ENCODE assay signal across 10 cellular contexts in the genomic region with DNA sequence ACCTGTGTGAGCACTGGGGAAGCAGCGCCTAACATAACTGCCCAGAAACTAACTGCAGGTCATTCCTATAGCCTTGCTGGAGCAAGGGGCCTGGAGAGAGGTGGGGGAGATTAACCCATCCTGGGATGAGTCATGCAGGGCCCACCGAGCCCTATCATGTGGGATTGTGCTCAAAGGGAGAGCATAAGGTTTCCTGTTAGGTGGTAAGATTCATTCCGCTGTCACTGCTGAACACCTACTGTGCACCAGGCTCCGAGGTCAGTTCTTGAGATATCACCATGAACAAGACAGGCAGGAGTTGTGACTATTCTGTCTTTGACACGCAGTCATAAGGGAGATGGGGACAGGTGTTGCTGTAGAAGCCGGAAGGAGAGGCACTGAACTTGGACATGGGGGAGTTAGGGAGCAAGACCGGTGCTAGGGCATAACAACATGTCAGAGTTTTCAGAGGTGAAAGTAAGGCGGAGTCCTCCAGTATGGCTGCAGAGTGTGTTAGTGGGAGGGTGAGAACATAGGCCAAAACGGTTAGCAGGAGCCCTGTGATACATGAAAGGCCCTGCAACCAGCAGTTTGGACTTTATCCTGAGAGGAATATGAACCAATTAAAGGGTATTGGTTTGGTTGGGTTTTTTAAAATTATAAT. TPM values are rescaled to one million over a fixed set of nuclear protein-coding genes. Genes with fewer than 3 reads are reported as not detected.
DNase-seq lines count a peak whose midpoint lies in the region; ATAC-seq, FAIRE-seq and TF ChIP-seq lines count a peak whose summit lies in the region.
"Had no signal": no experiment of that assay in that cellular context is flagged by ENCODE, and none has a peak within 500 bp of the region (broad histone marks: within the 10 kb centered on the region; RNA-seq: fewer than 3 reads in every experiment).

No MANE protein-coding gene starts in this region.

- ATAC-seq in HepG2 (no peak), right lobe of liver (no peak), HG02938 (IDR thresholded peaks at IDR 0.05; ENCODE audit: unreplicated experiment) (no peak), mucosa of descending colon (no peak)
- ATAC-seq in activated CD8-positive, alpha-beta memory T cell treated with anti-CD3 and anti-CD28 coated beads, Interleukin-2, amount 10 ng/mL, durations not matched to agents 7 days and 5 days: no peak
- ATAC-seq: pancreas had no signal

- H3K27me3 ChIP-seq in HepG2 (ENCODE audit: control insufficient read depth in 1 of 2, insufficient read depth in 2 of 2, low read length in 2 of 2) (no peaks in the 10 kb centered on the region), right lobe of liver (no peaks in the 10 kb centered on the region), keratinocyte (ENCODE audit: control insufficient read depth, extremely low read depth, insufficient read depth, low read length) (no peaks in the 10 kb centered on the region)
- H3K27me3 ChIP-seq: pancreas had no signal

- DNase-seq in HepG2 (ENCODE audit: low spot score) (no peak), right lobe of liver (no peak), keratinocyte (ENCODE audit: low read depth, low spot score) (no peak), GM19238 (ENCODE audit: insufficient read length, low spot score) (no peak), nucleus accumbens (lab: John Stamatoyannopoulos, UW) (no peak), mucosa of descending colon (no peak)
- no peak for DNase-seq in activated CD8-positive, alpha-beta memory T cell treated with anti-CD3 and anti-CD28 coated beads, Interleukin-2, amount 10 ng/mL, durations not matched to agents 7 days and 5 days
- DNase-seq: pancreas, RPMI8226 had no signal

- FAIRE-seq in HepG2 (lab: Jason Lieb, UNC): no peak
- FAIRE-seq in keratinocyte (lab: Jason Lieb, UNC): no peak
- FAIRE-seq: pancreas had no signal

- TF ChIP-seq CTCF in HepG2 (CRISPR knock-in tag; IDR thresholded peaks at IDR 0.05): no peak
- no peak for TF ChIP-seq CTCF in right lobe of liver (IDR thresholded peaks at IDR 0.05)
- TF ChIP-seq CTCF in keratinocyte (optimal IDR thresholded peaks at IDR 0.05 in 1 of 3, IDR thresholded peaks at IDR 0.05 in 1 of 3, conservative IDR thresholded peaks at IDR 0.05 in 1 of 3; ENCODE audit: extremely low read depth in 1 of 3, insufficient read depth in 2 of 3, low read length in 3 of 3): no peak
- no peak for TF ChIP-seq CTCF in mucosa of descending colon (IDR thresholded peaks at IDR 0.05)

- H3K4me3 ChIP-seq in HepG2 (replicated peaks in 1 of 3; ENCODE audit: insufficient read depth in 1 of 3, low read depth in 2 of 3, low read length in 3 of 3) (peak overlapping the region in 1 of 3 experiments; percentile 19; a peak in 2 of 6 replicates), right lobe of liver (peak overlapping the region in 1 of 3 donors; percentile 85), keratinocyte (ENCODE audit: control insufficient read depth in 2 of 3, extremely low read depth in 1 of 3, insufficient read depth in 2 of 3, low read depth in 1 of 3, low read length in 3 of 3) (no peak overlapping the region), mucosa of descending colon (no peak overlapping the region)

- H3K79me2 ChIP-seq in HepG2 (ENCODE audit: insufficient read depth, low read length) (peaks cover 52% of the 10 kb centered on the region), keratinocyte (ENCODE audit: control insufficient read depth, insufficient read depth, low read length) (peaks cover 59% of the 10 kb centered on the region)

- H3K27me3 Mint-ChIP-seq in activated CD8-positive, alpha-beta memory T cell treated with anti-CD3 and anti-CD28 coated beads, Interleukin-2, amount 10 ng/mL, durations not matched to agents 7 days and 5 days: no peaks in the 10 kb centered on the region

- TF ChIP-seq POLR2A in HepG2 (IDR thresholded peaks at IDR 0.05; ENCODE audit: insufficient read depth in 1 of 2, low read depth in 2 of 2, low read length in 2 of 2): no peak
- no peak for TF ChIP-seq POLR2A in right lobe of liver (IDR thresholded peaks at IDR 0.05)

- H3K9me3 ChIP-seq in HepG2 (ENCODE audit: low read length): no peaks in the 10 kb centered on the region
- H3K9me3 ChIP-seq in right lobe of liver: no peaks in the 10 kb centered on the region
- no peaks in the 10 kb centered on the region for H3K9me3 ChIP-seq in keratinocyte (ENCODE audit: control insufficient read depth, low read depth, low read length)
- no peaks in the 10 kb centered on the region for H3K9me3 ChIP-seq in mucosa of descending colon
- H3K9me3 ChIP-seq: pancreas had no signal

- in situ Hi-C loops in HepG2 (cut with HindIII; ENCODE audit: extremely low pct_ligation_motif_present, low pct_unique_long_range_greater_than_20kb): loop anchor here (10.0 kb wide), 1 partner anchor 201 kb away; no protein-coding TSS in a partner anchor

- H2AFZ ChIP-seq in HepG2 (ENCODE audit: low read length) (no peak overlapping the region), keratinocyte (ENCODE audit: control insufficient read depth, low read length) (no peak overlapping the region)

- peak overlapping the region; percentile 62 for H3K27ac Mint-ChIP-seq in activated CD8-positive, alpha-beta memory T cell treated with anti-CD3 and anti-CD28 coated beads, Interleukin-2, amount 10 ng/mL, durations not matched to agents 7 days and 5 days

- TF ChIP-seq EP300 in HepG2 (IDR thresholded peaks at IDR 0.05; ENCODE audit: low read depth in 2 of 2, low read length in 2 of 2): no peak
- no peak for TF ChIP-seq EP300 in HepG2 (CRISPR knock-in tag; IDR thresholded peaks at IDR 0.05; ENCODE audit: borderline replicate concordance)

- H3K9ac ChIP-seq in HepG2 (ENCODE audit: insufficient read depth, low read depth, low read length): peak overlapping the region; percentile 73; the same call in 1 of the 2 replicates
- no peak overlapping the region for H3K9ac ChIP-seq in keratinocyte (ENCODE audit: control insufficient read depth, extremely low read depth, insufficient read depth, low read length)

- CTCF ChIA-PET in HepG2 (lab: Yijun Ruan, JAX; ENCODE audit: low intra/inter-chr PET ratio, low total read pairs): no interaction called here
- CTCF ChIA-PET in activated CD8-positive, alpha-beta memory T cell treated with anti-CD3 and anti-CD28 coated beads, Interleukin-2, amount 10 ng/mL, durations not matched to agents 7 days and 5 days (lab: Charles Lee): interaction anchor here (1.3 to 2.3 kb wide), 6 partner anchors 16 to 97 kb away, joined by 3 to 10 read pairs (median 8); a partner anchor contains a TSS

- H3K4me2 ChIP-seq in HepG2 (ENCODE audit: low read depth, low read length) (peak overlapping the region; percentile 84), keratinocyte (ENCODE audit: control insufficient read depth, extremely low read depth, insufficient read depth, low read depth, low read length) (peak overlapping the region; percentile 61)

- intact Hi-C loops in HepG2 (cut with micrococcal nuclease; ENCODE audit: unreplicated experiment): loop anchor here (2.0 kb wide), 1 partner anchor 21 kb away; a partner anchor contains a TSS
- intact Hi-C loops in right lobe of liver (cut with DNase I): no loop called here
- intact Hi-C loops in mucosa of descending colon (cut with DNase I, micrococcal nuclease): loop anchor here in 1 of 2 donors (10.0 kb wide), 1 partner anchor 91 kb away; no protein-coding TSS in a partner anchor

- H3K36me3 Mint-ChIP-seq in activated CD8-positive, alpha-beta memory T cell treated with anti-CD3 and anti-CD28 coated beads, Interleukin-2, amount 10 ng/mL, durations not matched to agents 7 days and 5 days: peaks cover 19% of the 10 kb centered on the region

- 75% methylated on average over 9 of the region's 9 CpGs for WGBS in HepG2 (ENCODE audit: low lambda C conversion rate)
- WGBS in right lobe of liver (ENCODE audit: insufficient coverage, low coverage, low lambda C conversion rate, missing lambda C conversion rate): 56% methylated on average over 9 of the region's 9 CpGs

- H3K4me1 ChIP-seq in HepG2 (ENCODE audit: insufficient read depth, low read length) (peaks cover 43% of the 10 kb centered on the region), right lobe of liver (peaks cover 0 to 32% (median 6%) of the 10 kb centered on the region in 4 donors), keratinocyte (ENCODE audit: control insufficient read depth, extremely low read depth, insufficient read depth, low read length) (peaks cover 21% of the 10 kb centered on the region), mucosa of descending colon (ENCODE audit: low read depth) (peaks cover 37% of the 10 kb centered on the region)

- peak overlapping the region; percentile 96 for H3K4me3 Mint-ChIP-seq in activated CD8-positive, alpha-beta memory T cell treated with anti-CD3 and anti-CD28 coated beads, Interleukin-2, amount 10 ng/mL, durations not matched to agents 7 days and 5 days

- dilution Hi-C loops in keratinocyte (cut with MboI; ENCODE audit: extremely low pct_ligation_motif_present, low sequenced_read_pairs): no loop called here

- peaks cover 4 to 16% of the 10 kb centered on the region in 2 experiments; a peak in 4 of 5 replicates for H3K36me3 ChIP-seq in HepG2 (replicated peaks in 1 of 2; ENCODE audit: control insufficient read depth in 1 of 2, insufficient read depth in 2 of 2, low read length in 2 of 2)
- H3K36me3 ChIP-seq in right lobe of liver: peaks cover 0 to 13% (median 0%) of the 10 kb centered on the region in 4 donors
- H3K36me3 ChIP-seq in keratinocyte (ENCODE audit: control insufficient read depth in 2 of 2, extremely low read depth in 1 of 2, insufficient read depth in 2 of 2, low read length in 2 of 2): peaks cover 3 to 6% of the 10 kb centered on the region in 2 experiments
- H3K36me3 ChIP-seq in mucosa of descending colon (ENCODE audit: low read depth): no peaks in the 10 kb centered on the region
- H3K36me3 ChIP-seq: pancreas had no signal

- peaks cover 63% of the 10 kb centered on the region for H3K4me1 Mint-ChIP-seq in activated CD8-positive, alpha-beta memory T cell treated with anti-CD3 and anti-CD28 coated beads, Interleukin-2, amount 10 ng/mL, durations not matched to agents 7 days and 5 days

- POLR2A ChIA-PET in HepG2 (lab: Yijun Ruan, JAX): interaction anchor here (0.6 kb wide), 1 partner anchor 17 kb away, joined by 3 read pairs; no protein-coding TSS in a partner anchor

- peaks cover 33% of the 10 kb centered on the region for H4K20me1 ChIP-seq in HepG2 (ENCODE audit: insufficient read depth, low read length)
- peaks cover 9% of the 10 kb centered on the region for H4K20me1 ChIP-seq in keratinocyte (ENCODE audit: control insufficient read depth, extremely low read depth, insufficient read depth, low read length)

- no peak overlapping the region for H3K27ac ChIP-seq in HepG2 (ENCODE audit: extremely low read length, insufficient read depth, low read length)
- peak overlapping the region in 1 of 3 donors; percentile 93 for H3K27ac ChIP-seq in right lobe of liver
- H3K27ac ChIP-seq in keratinocyte (ENCODE audit: control insufficient read depth, insufficient read depth, low read length): no peak overlapping the region

- H3K9me3 Mint-ChIP-seq in activated CD8-positive, alpha-beta memory T cell treated with anti-CD3 and anti-CD28 coated beads, Interleukin-2, amount 10 ng/mL, durations not matched to agents 7 days and 5 days (ENCODE audit: low read depth): no peaks in the 10 kb centered on the region

- TF ChIP-seq RAD21 in HepG2 (CRISPR knock-in tag; IDR thresholded peaks at IDR 0.05): no peak

- TSS peak; percentile 51 for BruUV-seq in HepG2 (replicated peaks; lab: Mats Ljungman, UMichigan)

- H3K9me1 ChIP-seq in keratinocyte (ENCODE audit: control insufficient read depth, extremely low read depth, insufficient read depth, low read length): peaks cover 4% of the 10 kb centered on the region

RNA-seq across cellular contexts. Expression of a gene that starts 2.4 kb away (rescaled TPM):
- total RNA-seq in HepG2 (2016; rRNA removed; fragmentation: Illumina TruSeq; extraction: Trizol): 32.5 and 33.7 TPM in 2 replicates
- 13.6 and 14.0 TPM in 2 replicates for total RNA-seq in HepG2 (2016; cell fraction: cytosol; rRNA removed; fragmentation: Illumina TruSeq; extraction: Trizol; ENCODE audit: low read depth)
- total RNA-seq in HepG2 (2016; cell fraction: insoluble cytoplasmic fraction; rRNA removed; fragmentation: Illumina TruSeq; extraction: Trizol): 30.5 and 33.1 TPM in 2 replicates
- total RNA-seq in HepG2 (2016; cell fraction: membrane; rRNA removed; fragmentation: Illumina TruSeq; extraction: Trizol): 28.9 and 29.7 TPM in 2 replicates
- total RNA-seq in HepG2 (2016; cell fraction: nucleus; rRNA removed; fragmentation: Illumina TruSeq; extraction: Trizol): 21.9 and 22.5 TPM in 2 replicates
- polyA plus RNA-seq in HepG2 (2011; rRNA removed): 32.3 and 35.4 TPM in 2 replicates
- polyA plus RNA-seq in HepG2 (2011; cell fraction: cytosol; rRNA removed): 27.5 and 32.3 TPM in 2 replicates
- polyA plus RNA-seq in HepG2 (2011; cell fraction: nucleus; rRNA removed): 22.7 and 25.3 TPM in 2 replicates
- 22.2 and 25.3 TPM in 2 replicates for polyA plus RNA-seq in HepG2 (2012)
- 10.3 and 12.0 TPM in 2 replicates for polyA plus RNA-seq in HepG2 (2016; cell fraction: cytosol; fragmentation: Illumina TruSeq; extraction: Trizol; ENCODE audit: low read depth)
- 32.2 and 34.1 TPM in 2 replicates for polyA plus RNA-seq in HepG2 (2016; cell fraction: insoluble cytoplasmic fraction; fragmentation: Illumina TruSeq; extraction: Trizol; ENCODE audit: low read depth)
- polyA plus RNA-seq in HepG2 (2016; cell fraction: membrane; fragmentation: Illumina TruSeq; extraction: Trizol; ENCODE audit: low read depth): 21.0 and 23.3 TPM in 2 replicates
- 38.0 and 39.9 TPM in 2 replicates for polyA plus RNA-seq in HepG2 (2016; cell fraction: nucleus; fragmentation: Illumina TruSeq; extraction: Trizol; ENCODE audit: insufficient read depth, low read depth)
- polyA minus RNA-seq in HepG2 (2011; rRNA and poly(A)+ RNA removed; ENCODE audit: low replicate concordance): 44.2 and 49.5 TPM in 2 replicates
- polyA minus RNA-seq in HepG2 (2011; cell fraction: cytosol; rRNA and poly(A)+ RNA removed): 16.9 and 17.9 TPM in 2 replicates
- 15.6 and 18.8 TPM in 2 replicates for polyA minus RNA-seq in HepG2 (2011; cell fraction: nucleus; rRNA and poly(A)+ RNA removed)
- 10 to 100 TPM; 20.9 to 36.7 (median 23.6) TPM for total RNA-seq in right lobe of liver
- total RNA-seq in activated CD8-positive, alpha-beta memory T cell treated with anti-CD3 and anti-CD28 coated beads, Interleukin-2, amount 10 ng/mL, durations not matched to agents 7 days and 5 days: 10 to 100 TPM; 36.2 to 55.9 TPM
- 35.6 to 40.2 TPM (median 36.1 TPM) in 3 replicates for polyA plus RNA-seq in keratinocyte
- 13.9 TPM for polyA plus RNA-seq in keratinocyte (2011; ENCODE audit: low read depth)
- 32.7 and 36.5 TPM in 2 replicates for polyA plus RNA-seq in keratinocyte (2011; cell fraction: cytosol; rRNA removed)
- 37.6 and 38.6 TPM in 2 replicates for polyA plus RNA-seq in keratinocyte (2011; cell fraction: nucleus; rRNA removed)
- polyA plus RNA-seq in keratinocyte (2012; ENCODE audit: low replicate concordance): 11.9 and 22.5 TPM in 2 replicates
- 25.2 to 46.0 TPM (median 27.2 TPM) in 3 replicates for polyA minus RNA-seq in keratinocyte
- polyA minus RNA-seq in keratinocyte (2011; cell fraction: cytosol; rRNA and poly(A)+ RNA removed): 17.8 TPM
- polyA minus RNA-seq in keratinocyte (2011; cell fraction: nucleus; rRNA and poly(A)+ RNA removed): 16.3 and 17.3 TPM in 2 replicates
- total RNA-seq in mucosa of descending colon: 10 to 100 TPM; 29.3 to 35.3 (median 34.4) TPM

RNA-seq across cellular contexts. Expression of a gene that starts 20.9 kb away (rescaled TPM):
- total RNA-seq in HepG2 (2016; rRNA removed; fragmentation: Illumina TruSeq; extraction: Trizol) (1,683 and 1,960 TPM in 2 replicates), right lobe of liver (100 to 1,000 TPM; 209 to 448 (median 268) TPM), mucosa of descending colon (1,000 to 10,000 TPM in 1 of 3 donors, 100 to 1,000 TPM in 2; 692 to 1,050 (median 908) TPM)
- 4,234 and 4,880 TPM in 2 replicates for total RNA-seq in HepG2 (2016; cell fraction: cytosol; rRNA removed; fragmentation: Illumina TruSeq; extraction: Trizol; ENCODE audit: low read depth)
- 1,681 and 2,033 TPM in 2 replicates for total RNA-seq in HepG2 (2016; cell fraction: insoluble cytoplasmic fraction; rRNA removed; fragmentation: Illumina TruSeq; extraction: Trizol)
- 4,469 and 4,736 TPM in 2 replicates for total RNA-seq in HepG2 (2016; cell fraction: membrane; rRNA removed; fragmentation: Illumina TruSeq; extraction: Trizol)
- 671 and 721 TPM in 2 replicates for total RNA-seq in HepG2 (2016; cell fraction: nucleus; rRNA removed; fragmentation: Illumina TruSeq; extraction: Trizol)
- polyA plus RNA-seq in HepG2 (2011; rRNA removed) (2,662 and 3,226 TPM in 2 replicates), keratinocyte (3,074 to 3,749 TPM (median 3,195 TPM) in 3 replicates)
- polyA plus RNA-seq in HepG2 (2011; cell fraction: cytosol; rRNA removed): 2,617 and 3,480 TPM in 2 replicates
- polyA plus RNA-seq in HepG2 (2011; cell fraction: nucleus; rRNA removed): 707 and 717 TPM in 2 replicates
- polyA plus RNA-seq in HepG2 (2012): 1,399 and 1,552 TPM in 2 replicates
- 5,088 and 5,753 TPM in 2 replicates for polyA plus RNA-seq in HepG2 (2016; cell fraction: cytosol; fragmentation: Illumina TruSeq; extraction: Trizol; ENCODE audit: low read depth)
- 1,997 and 2,058 TPM in 2 replicates for polyA plus RNA-seq in HepG2 (2016; cell fraction: insoluble cytoplasmic fraction; fragmentation: Illumina TruSeq; extraction: Trizol; ENCODE audit: low read depth)
- polyA plus RNA-seq in HepG2 (2016; cell fraction: membrane; fragmentation: Illumina TruSeq; extraction: Trizol; ENCODE audit: low read depth): 4,231 and 4,512 TPM in 2 replicates
- 1,039 and 1,069 TPM in 2 replicates for polyA plus RNA-seq in HepG2 (2016; cell fraction: nucleus; fragmentation: Illumina TruSeq; extraction: Trizol; ENCODE audit: insufficient read depth, low read depth)
- polyA minus RNA-seq in HepG2 (2011; rRNA and poly(A)+ RNA removed; ENCODE audit: low replicate concordance): 1,437 and 2,324 TPM in 2 replicates
- 460 and 463 TPM in 2 replicates for polyA minus RNA-seq in HepG2 (2011; cell fraction: cytosol; rRNA and poly(A)+ RNA removed)
- polyA minus RNA-seq in HepG2 (2011; cell fraction: nucleus; rRNA and poly(A)+ RNA removed): 336 and 408 TPM in 2 replicates
- total RNA-seq in activated CD8-positive, alpha-beta memory T cell treated with anti-CD3 and anti-CD28 coated beads, Interleukin-2, amount 10 ng/mL, durations not matched to agents 7 days and 5 days: 1,000 to 10,000 TPM; 1,232 to 1,591 TPM
- polyA plus RNA-seq in keratinocyte (2011; ENCODE audit: low read depth): 739 TPM
- polyA plus RNA-seq in keratinocyte (2011; cell fraction: cytosol; rRNA removed): 3,588 and 3,690 TPM in 2 replicates
- polyA plus RNA-seq in keratinocyte (2011; cell fraction: nucleus; rRNA removed): 809 and 973 TPM in 2 replicates
- polyA plus RNA-seq in keratinocyte (2012; ENCODE audit: low replicate concordance): 2,130 and 2,198 TPM in 2 replicates
- 1,672 to 2,665 TPM (median 1,851 TPM) in 3 replicates for polyA minus RNA-seq in keratinocyte
- 1,240 TPM for polyA minus RNA-seq in keratinocyte (2011; cell fraction: cytosol; rRNA and poly(A)+ RNA removed)
- polyA minus RNA-seq in keratinocyte (2011; cell fraction: nucleus; rRNA and poly(A)+ RNA removed): 286 and 323 TPM in 2 replicates

RNA-seq across cellular contexts. Expression of a gene that starts 56.1 kb away (rescaled TPM):
- total RNA-seq in HepG2 (2016; rRNA removed; fragmentation: Illumina TruSeq; extraction: Trizol) (not detected in 2 replicates), right lobe of liver (not detected), mucosa of descending colon (under 1 TPM in 1 of 3 donors, not detected in 2; 0.36 TPM)
- total RNA-seq in HepG2 (2016; cell fraction: cytosol; rRNA removed; fragmentation: Illumina TruSeq; extraction: Trizol; ENCODE audit: low read depth): not detected in 2 replicates
- total RNA-seq in HepG2 (2016; cell fraction: insoluble cytoplasmic fraction; rRNA removed; fragmentation: Illumina TruSeq; extraction: Trizol): not detected in 2 replicates
- not detected in 2 replicates for total RNA-seq in HepG2 (2016; cell fraction: membrane; rRNA removed; fragmentation: Illumina TruSeq; extraction: Trizol)
- not detected in 2 replicates for total RNA-seq in HepG2 (2016; cell fraction: nucleus; rRNA removed; fragmentation: Illumina TruSeq; extraction: Trizol)
- polyA plus RNA-seq in HepG2 (2011; rRNA removed) (not detected in 2 replicates), keratinocyte (not detected in 3 replicates)
- polyA plus RNA-seq in HepG2 (2011; cell fraction: cytosol; rRNA removed): not detected in 2 replicates
- not detected in 2 replicates for polyA plus RNA-seq in HepG2 (2011; cell fraction: nucleus; rRNA removed)
- not detected in 2 replicates for polyA plus RNA-seq in HepG2 (2012)
- not detected in 2 replicates for polyA plus RNA-seq in HepG2 (2016; cell fraction: cytosol; fragmentation: Illumina TruSeq; extraction: Trizol; ENCODE audit: low read depth)
- polyA plus RNA-seq in HepG2 (2016; cell fraction: insoluble cytoplasmic fraction; fragmentation: Illumina TruSeq; extraction: Trizol; ENCODE audit: low read depth): not detected in 2 replicates
- polyA plus RNA-seq in HepG2 (2016; cell fraction: membrane; fragmentation: Illumina TruSeq; extraction: Trizol; ENCODE audit: low read depth): not detected in 2 replicates
- not detected in 2 replicates for polyA plus RNA-seq in HepG2 (2016; cell fraction: nucleus; fragmentation: Illumina TruSeq; extraction: Trizol; ENCODE audit: insufficient read depth, low read depth)
- polyA minus RNA-seq in HepG2 (2011; rRNA and poly(A)+ RNA removed; ENCODE audit: low replicate concordance): not detected in 2 replicates
- polyA minus RNA-seq in HepG2 (2011; cell fraction: cytosol; rRNA and poly(A)+ RNA removed): not detected in 2 replicates
- polyA minus RNA-seq in HepG2 (2011; cell fraction: nucleus; rRNA and poly(A)+ RNA removed): not detected in 2 replicates
- 10 to 100 TPM in 1 of 2 experiments, 1 to 10 TPM in 1; 3.7 to 47.6 TPM for total RNA-seq in activated CD8-positive, alpha-beta memory T cell treated with anti-CD3 and anti-CD28 coated beads, Interleukin-2, amount 10 ng/mL, durations not matched to agents 7 days and 5 days
- not detected for polyA plus RNA-seq in keratinocyte (2011; ENCODE audit: low read depth)
- not detected in 2 replicates for polyA plus RNA-seq in keratinocyte (2011; cell fraction: cytosol; rRNA removed)
- not detected in 2 replicates for polyA plus RNA-seq in keratinocyte (2011; cell fraction: nucleus; rRNA removed)
- polyA plus RNA-seq in keratinocyte (2012; ENCODE audit: low replicate concordance): not detected in 2 replicates
- polyA minus RNA-seq in keratinocyte: not detected in 3 replicates
- not detected for polyA minus RNA-seq in keratinocyte (2011; cell fraction: cytosol; rRNA and poly(A)+ RNA removed)
- polyA minus RNA-seq in keratinocyte (2011; cell fraction: nucleus; rRNA and poly(A)+ RNA removed): not detected in 2 replicates
- total RNA-seq: pancreas had no signal
- polyA plus RNA-seq: pancreas had no signal
